In the genomic region with DNA sequence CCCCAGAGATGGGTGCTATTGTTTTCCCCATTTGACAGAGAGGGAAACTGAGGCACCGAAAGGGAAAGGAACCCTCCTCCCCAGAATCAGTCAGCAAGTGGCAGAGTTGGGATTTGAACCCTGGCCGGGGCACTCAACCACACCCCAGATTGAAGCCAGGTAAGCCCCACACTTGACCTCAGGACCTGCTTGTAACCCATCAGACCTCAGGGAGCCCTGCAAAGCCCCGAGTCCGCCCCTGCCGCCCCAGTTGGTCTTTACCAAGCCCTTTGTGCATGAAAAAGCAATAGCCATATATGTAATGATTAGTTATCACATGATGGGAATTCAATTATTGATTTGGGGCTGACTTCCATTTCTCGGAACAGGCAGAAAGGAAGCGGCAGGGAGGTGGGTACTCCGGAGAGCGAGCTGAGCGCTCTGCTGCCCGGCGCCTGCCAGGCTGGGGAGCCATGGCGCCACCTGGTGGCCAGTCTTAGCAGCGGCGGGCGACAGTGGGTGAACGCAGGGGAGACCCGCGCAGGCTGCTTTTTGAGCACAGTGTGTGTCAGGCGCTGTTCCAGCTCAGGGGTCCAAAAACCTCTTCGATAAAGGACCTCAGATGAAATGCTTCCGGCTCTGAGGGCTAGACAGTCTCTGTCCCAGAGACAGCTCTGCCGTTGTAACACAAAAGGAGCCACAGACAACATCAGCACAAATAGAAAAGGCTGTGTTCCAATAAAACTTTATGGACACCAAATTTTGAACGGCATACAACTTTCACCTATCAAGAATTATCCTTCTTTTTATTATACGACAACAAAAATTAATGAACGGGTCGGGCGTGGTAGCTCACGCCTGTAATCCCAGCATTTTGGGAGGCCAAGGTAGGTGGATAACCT, we compare ENCODE assay signal across 8 cellular contexts.
DNase-seq lines count a peak whose midpoint lies in the region; ATAC-seq and TF ChIP-seq lines count a peak whose summit lies in the region.

No MANE protein-coding gene starts in this region.

- CTCF ChIA-PET in T-cell (lab: Charles Lee) = interaction anchor here (0.5 to 1.4 kb wide), 9 partner anchors 9 to 846 kb away, joined by 3 to 7 read pairs (median 4); no protein-coding TSS in a partner anchor

- no peak overlapping the region for H3K4me3 ChIP-seq in DOHH2 (ENCODE audit: low read length)
- H3K4me3 ChIP-seq in KMS-11 (IDR thresholded peaks at IDR 0.05; ENCODE audit: insufficient read depth, low read depth, low read length) = no peak overlapping the region
- no peak overlapping the region for H3K4me3 ChIP-seq in heart right ventricle

- no peak overlapping the region for H2AFZ ChIP-seq in KMS-11 (ENCODE audit: low read depth)

- no peaks in the 10 kb centered on the region for H3K9me2 ChIP-seq in DOHH2 (replicated peaks; ENCODE audit: control insufficient read depth, low read length)

- H3K9me3 ChIP-seq in DOHH2 (ENCODE audit: control insufficient read depth, insufficient read depth, low read length) (no peaks in the 10 kb centered on the region), heart right ventricle (no peaks in the 10 kb centered on the region)

- ATAC-seq in T-cell (replicated peaks in 1 of 4) = peak; percentile 89 to 99 (median 95)
- peak; percentile 61 to 90 (median 78) for ATAC-seq in heart right ventricle
- ATAC-seq in HG02981 (IDR thresholded peaks at IDR 0.05; ENCODE audit: unreplicated experiment) = no peak
- no peak for ATAC-seq in HG03045 (IDR thresholded peaks at IDR 0.05; ENCODE audit: unreplicated experiment)

- POLR2A ChIA-PET in T-cell (lab: Charles Lee) = no interaction called here

- no peak overlapping the region for H3K27ac Mint-ChIP-seq in T-cell

- no peak overlapping the region for H3K9ac ChIP-seq in KMS-11

- intact Hi-C loops in heart right ventricle (cut with DNase I) = loop anchor here in 9 of 10 donors (1.0 to 10.0 kb wide), 6 partner anchors 310 to 614 kb away; no protein-coding TSS in a partner anchor

- no peaks in the 10 kb centered on the region for H3K36me3 Mint-ChIP-seq in T-cell

- H3K4me2 ChIP-seq in DOHH2 (ENCODE audit: low read length) (no peak overlapping the region), KMS-11 (no peak overlapping the region)

- peaks cover 11% of the 10 kb centered on the region in 2 donors for H3K27me3 Mint-ChIP-seq in T-cell

- no peaks in the 10 kb centered on the region for H3K9me3 Mint-ChIP-seq in T-cell

- WGBS in heart right ventricle, 2 donors = 20 to 23% methylated on average over 29 of the region's 29 CpGs

- H4K20me1 ChIP-seq in DOHH2 (ENCODE audit: control insufficient read depth, insufficient read depth, low read depth, low read length) (no peaks in the 10 kb centered on the region), KMS-11 (ENCODE audit: insufficient read depth) (no peaks in the 10 kb centered on the region)

- H3F3A ChIP-seq in DOHH2 (ENCODE audit: control insufficient read depth, insufficient read depth) = no peaks in the 10 kb centered on the region

- H3K79me2 ChIP-seq in DOHH2 (ENCODE audit: control insufficient read depth, low read length) (no peaks in the 10 kb centered on the region), KMS-11 (ENCODE audit: insufficient read depth, low read depth) (no peaks in the 10 kb centered on the region)

- no peak overlapping the region for H3K4me3 Mint-ChIP-seq in T-cell

- DNase-seq in T-cell = peak; percentile 54 to 86 (median 72)
- peak; percentile 72 for DNase-seq in activated naive CD8-positive, alpha-beta T cell treated with anti-CD3 and anti-CD28 coated beads, Interleukin-2, amount 50 U/mL, for 16 hours (ENCODE audit: low read depth, low spot score)
- peak; percentile 34 to 73 for DNase-seq in heart right ventricle
- DNase-seq in retina = peak; percentile 90

- H3K4me1 Mint-ChIP-seq in T-cell = peaks cover 0 to 2% (median 0%) of the 10 kb centered on the region in 3 donors

- H3K27ac ChIP-seq in DOHH2 (ENCODE audit: low read depth, low read length) (no peak overlapping the region), KMS-11 (no peak overlapping the region), heart right ventricle (no peak overlapping the region)

- H3K4me1 ChIP-seq in DOHH2 (ENCODE audit: control insufficient read depth, low read length) (no peaks in the 10 kb centered on the region), KMS-11 (ENCODE audit: low read depth, poor library complexity, severe bottlenecking) (no peaks in the 10 kb centered on the region), heart right ventricle (peaks cover 0 to 5% (median 0%) of the 10 kb centered on the region in 9 donors)

- H3K36me3 ChIP-seq in DOHH2 (ENCODE audit: control insufficient read depth, low read length) (no peaks in the 10 kb centered on the region), KMS-11 (ENCODE audit: insufficient read depth) (no peaks in the 10 kb centered on the region), heart right ventricle (no peaks in the 10 kb centered on the region)

- TF ChIP-seq CTCF in DOHH2 (IDR thresholded peaks at IDR 0.05; ENCODE audit: low read depth, low read length, poor library complexity, severe bottlenecking) = peak; percentile 95
- TF ChIP-seq CTCF in KMS-11 (conservative IDR thresholded peaks at IDR 0.05; ENCODE audit: low read depth, low read length) = peak; percentile 82
- TF ChIP-seq CTCF in heart right ventricle (IDR thresholded peaks at IDR 0.05) = peak; percentile 90 to 99 (median 96)

- H3K27me3 ChIP-seq in DOHH2 (ENCODE audit: control insufficient read depth, low read length) (no peaks in the 10 kb centered on the region), KMS-11 (ENCODE audit: insufficient read depth, low read depth) (peaks cover 11% of the 10 kb centered on the region; the same call in 1 of the 2 replicates), heart right ventricle (peaks cover 0 to 64% (median 39%) of the 10 kb centered on the region in 7 donors)

Comparison
In these comparisons a context has a peak if more than half of its experiments do, and no peak if none do; other contexts are left out.
1. ATAC-seq: peak in T-cell (4 of 4) and heart right ventricle (8 of 8); none in HG02981 (single experiment) and HG03045 (single experiment).
2. Peak in every context shown above with its lines, with median percentiles within 50 percentile points of each other: CTCF ChIP-seq and DNase-seq.